In genomic region chr11:125931116-125931515, GRCh38 we compare ENCODE assay signal across 15 cellular contexts. TPM values are rescaled to one million over a fixed set of nuclear protein-coding genes. Genes with fewer than 3 reads are reported as not detected.
DNase-seq lines count a peak whose midpoint lies in the region; TF ChIP-seq lines count a peak whose summit lies in the region.
"Had no signal": no experiment of that assay in that cellular context is flagged by ENCODE, and none has a peak within 500 bp of the region (broad histone marks: within the 10 kb centered on the region; RNA-seq: fewer than 3 reads in every experiment).

No MANE protein-coding gene starts in this region.

- intact Hi-C loops in thyroid gland (cut with DNase I) = no loop called here
- intact Hi-C loops in Calu3 (cut with micrococcal nuclease; ENCODE audit: unreplicated experiment) = no loop called here

- no peak for TF ChIP-seq POLR2A in thyroid gland (IDR thresholded peaks at IDR 0.05)

- H3K4me1 Mint-ChIP-seq in mesothelial cell of epicardium (peaks cover 45% of the 10 kb centered on the region), Calu3 (ENCODE audit: low read depth, unreplicated experiment) (no peaks in the 10 kb centered on the region)
- H3K4me1 Mint-ChIP-seq: CD4-positive, alpha-beta memory T cell had no signal

- no peak for DNase-seq in SK-N-MC (ENCODE audit: low read depth, low spot score)
- no peak for DNase-seq in mesothelial cell of epicardium (ENCODE audit: low spot score in 2 of 2, unreplicated experiment in 2 of 2)
- peak; percentile 70 to 71 for DNase-seq in thyroid gland
- DNase-seq in activated effector memory CD4-positive, alpha-beta T cell treated with Interleukin-2 at 50 U/mL for 16 hours = no peak
- DNase-seq in Calu3 = no peak
- DNase-seq in hypothalamus (lab: John Stamatoyannopoulos, UW) = no peak
- DNase-seq: C1 segment of cervical spinal cord; CD4-positive, alpha-beta memory T cell; COR-L47; DMS153; DND-41; GOT3; H9 had no signal

- H3K9me3 Mint-ChIP-seq in mesothelial cell of epicardium (no peaks in the 10 kb centered on the region), Calu3 (ENCODE audit: low read depth, unreplicated experiment) (no peaks in the 10 kb centered on the region)
- H3K9me3 Mint-ChIP-seq: CD4-positive, alpha-beta memory T cell; H9 had no signal

- TF ChIP-seq CTCF in mesothelial cell of epicardium (IDR thresholded peaks at IDR 0.05; ENCODE audit: unreplicated experiment) (no peak), thyroid gland (IDR thresholded peaks at IDR 0.05) (no peak), Calu3 (IDR thresholded peaks at IDR 0.05; ENCODE audit: unreplicated experiment) (no peak)

- H3K9ac ChIP-seq in SK-N-MC (ENCODE audit: insufficient read length) = no peak overlapping the region

- H3K27ac ChIP-seq in SK-N-MC (peak overlapping the region; percentile 27), thyroid gland (peak overlapping the region in 1 of 3 donors; percentile 59)

- no peak overlapping the region for H3K4me3 Mint-ChIP-seq in mesothelial cell of epicardium
- H3K4me3 Mint-ChIP-seq in Calu3 (ENCODE audit: low read depth, unreplicated experiment) = no peak overlapping the region
- H3K4me3 Mint-ChIP-seq: CD4-positive, alpha-beta memory T cell; H9 had no signal

- H3K36me3 ChIP-seq in SK-N-MC (ENCODE audit: insufficient read depth, low read length) (no peaks in the 10 kb centered on the region), thyroid gland (no peaks in the 10 kb centered on the region)

- H3K9me3 ChIP-seq in SK-N-MC (ENCODE audit: low read depth, low read length) (no peaks in the 10 kb centered on the region), thyroid gland (no peaks in the 10 kb centered on the region)

- H3K27ac Mint-ChIP-seq in mesothelial cell of epicardium (peak overlapping the region; percentile 73), Calu3 (ENCODE audit: unreplicated experiment) (no peak overlapping the region)
- H3K27ac Mint-ChIP-seq: CD4-positive, alpha-beta memory T cell; H9 had no signal

- no peaks in the 10 kb centered on the region for H3K27me3 ChIP-seq in thyroid gland

- H3K4me1 ChIP-seq in thyroid gland = peaks cover 0 to 8% of the 10 kb centered on the region in 2 donors

- CTCF ChIA-PET in Calu3 (lab: Charles Lee) = no interaction called here

- 33 to 38% methylated on average over 3 of the region's 3 CpGs for WGBS in thyroid gland, 2 donors

- no peaks in the 10 kb centered on the region for H3K36me3 Mint-ChIP-seq in mesothelial cell of epicardium
- no peaks in the 10 kb centered on the region for H3K36me3 Mint-ChIP-seq in Calu3 (ENCODE audit: insufficient read depth, unreplicated experiment)
- H3K36me3 Mint-ChIP-seq: CD4-positive, alpha-beta memory T cell had no signal

- H3K4me3 ChIP-seq in SK-N-MC (peak overlapping the region; percentile 54), thyroid gland (replicated peaks in 1 of 3) (no peak overlapping the region)

- H3K27me3 Mint-ChIP-seq in mesothelial cell of epicardium (ENCODE audit: low read depth) (peaks cover 2% of the 10 kb centered on the region), Calu3 (ENCODE audit: unreplicated experiment) (peaks cover 13% of the 10 kb centered on the region)

- BruUV-seq in Calu3 (replicated peaks; lab: Mats Ljungman, UMichigan) = no TSS peak

RNA-seq across cellular contexts. Expression of gene VSIG10L2, which starts 14.7 kb away (rescaled TPM):
- not detected in 3 replicates for total RNA-seq in mesothelial cell of epicardium
- total RNA-seq in thyroid gland = not detected
- not detected in 2 replicates for total RNA-seq in Calu3 (2022)
- total RNA-seq: A172; A673; CD4-positive, alpha-beta memory T cell; H9 had no signal

RNA-seq across cellular contexts. Expression of gene DDX25, which starts 26.8 kb away (rescaled TPM):
- total RNA-seq in mesothelial cell of epicardium (0.98 to 1.7 TPM (median 1.1 TPM) in 3 replicates), thyroid gland (1 to 10 TPM; 1.6 to 3.8 (median 1.9) TPM), Calu3 (2022) (not detected in 2 replicates)
- total RNA-seq: A172; CD4-positive, alpha-beta memory T cell had no signal

RNA-seq across cellular contexts. Expression of gene PUS3, which starts 28.1 kb away (rescaled TPM):
- total RNA-seq in mesothelial cell of epicardium (9.1 to 9.9 TPM (median 9.7 TPM) in 3 replicates), thyroid gland (10 to 100 TPM in 3 of 4 donors, 1 to 10 TPM in 1; 9.0 to 34.7 (median 17.9) TPM), Calu3 (2022) (9.5 and 10.4 TPM in 2 replicates)

RNA-seq across cellular contexts. Expression of gene HYLS1, which starts 43.6 kb away (rescaled TPM):
- 5.2 to 5.8 TPM (median 5.4 TPM) in 3 replicates for total RNA-seq in mesothelial cell of epicardium
- total RNA-seq in thyroid gland = 1 to 10 TPM; 1.6 to 6.9 (median 3.0) TPM
- total RNA-seq in Calu3 (2022) = 2.0 and 2.1 TPM in 2 replicates

Comparison
In these comparisons a context has a peak if more than half of its experiments do, and no peak if none do; other contexts are left out.
1. DNase-seq: peak in thyroid gland (2 of 2); none in SK-N-MC (single experiment), mesothelial cell of epicardium (0 of 2), activated effector memory CD4-positive, alpha-beta T cell treated with Interleukin-2 at 50 U/mL for 16 hours (single experiment), Calu3 (single experiment) and hypothalamus (0 of 51).